ENCODE assay signal across 29 cellular contexts in the genomic region with DNA sequence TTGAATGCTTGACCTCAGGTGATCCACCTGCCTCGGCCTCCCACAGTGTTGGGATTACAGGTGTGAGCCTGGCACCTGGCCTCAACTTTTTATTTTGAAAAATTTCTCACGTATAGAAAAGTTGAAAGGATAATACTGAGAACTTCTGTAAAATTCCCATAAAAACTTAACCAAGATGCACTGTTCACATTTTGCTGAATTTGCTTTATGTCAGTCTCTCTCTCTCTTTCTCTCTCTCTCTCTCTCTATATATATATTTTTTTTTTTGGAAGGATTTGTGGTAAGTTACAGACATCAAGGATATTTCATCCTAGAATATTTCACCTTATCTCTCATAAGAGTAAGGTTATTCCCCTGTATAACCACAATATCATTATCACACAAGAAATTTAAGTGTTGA. TPM values are rescaled to one million over a fixed set of nuclear protein-coding genes. Genes with fewer than 3 reads are reported as not detected.
"Had no signal": no experiment of that assay in that cellular context is flagged by ENCODE, and none has a peak within 500 bp of the region (broad histone marks: within the 10 kb centered on the region; RNA-seq: fewer than 3 reads in every experiment).

No MANE protein-coding gene starts in this region.

- FAIRE-seq: small intestine, urothelium cell line had no signal

- H3K36me3 ChIP-seq: neural progenitor cell, ovary, right lobe of liver, sigmoid colon, thoracic aorta, thyroid gland, tibial nerve, upper lobe of left lung, vagina had no signal

- H3K4me3 Mint-ChIP-seq: nephron; neural progenitor cell; stimulated activated effector memory CD8-positive, alpha-beta T cell treated with anti-CD3 and anti-CD28 coated beads, Interleukin-12 subunit alpha, Interleukin-12 subunit beta, amount 100 ng/mL, for 72 hours; stimulated activated naive B cell treated with anti-CD40 and anti-IgM and Interleukin-4, amounts not matched to agents 10 μg/mL and 1 μg/mL and 100 μg/mL, for 72 hours; stimulated activated naive CD8-positive, alpha-beta T cell treated with anti-CD3 and anti-CD28 coated beads, Interleukin-15, Interleukin-2, amounts not matched to agents 100 ng/mL and 50 ng/mL, for 24 hours had no signal

- DNase-seq: occipital lobe; ovary; psoas muscle; right cardiac atrium; right lobe of liver; sigmoid colon; small intestine; stimulated activated CD4-positive, alpha-beta T cell treated with anti-CD3 and anti-CD28 coated beads, Interleukin-15, amount 100 ng/mL, for 24 hours; stimulated activated CD4-positive, alpha-beta T cell treated with anti-CD3 and anti-CD28 coated beads, Interleukin-2, amount 100 ng/mL, for 24 hours; stimulated activated CD4-positive, alpha-beta T cell treated with anti-CD3 and anti-CD28 coated beads, Interleukin-2, amount 100 ng/mL, for 48 hours; stimulated activated CD4-positive, alpha-beta T cell treated with anti-CD3 and anti-CD28 coated beads, Interleukin-4, amount 100 ng/mL, for 24 hours; stimulated activated naive B cell treated with anti-CD40 and anti-IgM and Interleukin-4, amounts not matched to agents 10 μg/mL and 1 μg/mL and 100 μg/mL, for 72 hours; stimulated activated naive CD4-positive, alpha-beta T cell treated with Interleukin-2 at 50 U/mL for 16 hours; stomach; thyroid gland; trophoblast cell; upper lobe of left lung had no signal

- H3K9ac ChIP-seq: neural progenitor cell, parathyroid adenoma had no signal

- H3K27me3 Mint-ChIP-seq: progenitor cell of endocrine pancreas; stimulated activated naive B cell treated with anti-CD40 and anti-IgM and Interleukin-4, amounts not matched to agents 10 μg/mL and 1 μg/mL and 100 μg/mL, for 72 hours; stimulated activated naive CD8-positive, alpha-beta T cell treated with anti-CD3 and anti-CD28 coated beads, Interleukin-15, Interleukin-2, amounts not matched to agents 100 ng/mL and 50 ng/mL, for 24 hours had no signal

- H3K9me3 ChIP-seq: ovary, psoas muscle, right lobe of liver, sigmoid colon, stomach, thoracic aorta, thyroid gland, tibial nerve, upper lobe of left lung, vagina had no signal

- H3K27ac ChIP-seq: neural progenitor cell, ovary, parathyroid adenoma, psoas muscle, right lobe of liver, sigmoid colon, stomach, thoracic aorta, thyroid gland, tibial nerve, upper lobe of left lung, vagina had no signal

- H3K4me3 ChIP-seq: neural progenitor cell, ovary, psoas muscle, right lobe of liver, sigmoid colon, stomach, thoracic aorta, thyroid gland, tibial nerve, upper lobe of left lung, vagina had no signal

- H3K4me2 ChIP-seq: neural progenitor cell had no signal

- H3K27me3 ChIP-seq: neural progenitor cell, ovary, right lobe of liver, sigmoid colon, stomach, thyroid gland, tibial nerve, upper lobe of left lung, vagina had no signal

- H3K27ac Mint-ChIP-seq: nephron; neural progenitor cell; progenitor cell of endocrine pancreas; stimulated activated effector memory CD8-positive, alpha-beta T cell treated with anti-CD3 and anti-CD28 coated beads, Interleukin-12 subunit alpha, Interleukin-12 subunit beta, amount 100 ng/mL, for 72 hours; stimulated activated naive B cell treated with anti-CD40 and anti-IgM and Interleukin-4, amounts not matched to agents 10 μg/mL and 1 μg/mL and 100 μg/mL, for 72 hours; stimulated activated naive CD8-positive, alpha-beta T cell treated with anti-CD3 and anti-CD28 coated beads, Interleukin-15, Interleukin-2, amounts not matched to agents 100 ng/mL and 50 ng/mL, for 24 hours had no signal

- ATAC-seq: psoas muscle; right cardiac atrium; right lobe of liver; stimulated activated effector memory CD8-positive, alpha-beta T cell treated with anti-CD3 and anti-CD28 coated beads, Interleukin-12 subunit alpha, Interleukin-12 subunit beta, amount 100 ng/mL, for 72 hours; stimulated activated naive B cell treated with anti-CD40 and anti-IgM and Interleukin-4, amounts not matched to agents 10 μg/mL and 1 μg/mL and 100 μg/mL, for 72 hours had no signal

- H3K4me1 ChIP-seq: parathyroid adenoma had no signal

- H2AFZ ChIP-seq: neural progenitor cell, parathyroid adenoma had no signal

- H3K9me3 Mint-ChIP-seq: neural progenitor cell; stimulated activated effector memory CD8-positive, alpha-beta T cell treated with anti-CD3 and anti-CD28 coated beads, Interleukin-12 subunit alpha, Interleukin-12 subunit beta, amount 100 ng/mL, for 72 hours; stimulated activated naive B cell treated with anti-CD40 and anti-IgM and Interleukin-4, amounts not matched to agents 10 μg/mL and 1 μg/mL and 100 μg/mL, for 72 hours; stimulated activated naive CD8-positive, alpha-beta T cell treated with anti-CD3 and anti-CD28 coated beads, Interleukin-15, Interleukin-2, amounts not matched to agents 100 ng/mL and 50 ng/mL, for 24 hours had no signal

RNA-seq across cellular contexts. Expression of gene CORT, which starts 30.8 kb away (rescaled TPM):
- total RNA-seq: psoas muscle, renal cortical epithelial cell, subcutaneous adipose tissue, thoracic aorta, vagina had no signal
